1 cellular context compared by ENCODE assay signal in the genomic region with DNA sequence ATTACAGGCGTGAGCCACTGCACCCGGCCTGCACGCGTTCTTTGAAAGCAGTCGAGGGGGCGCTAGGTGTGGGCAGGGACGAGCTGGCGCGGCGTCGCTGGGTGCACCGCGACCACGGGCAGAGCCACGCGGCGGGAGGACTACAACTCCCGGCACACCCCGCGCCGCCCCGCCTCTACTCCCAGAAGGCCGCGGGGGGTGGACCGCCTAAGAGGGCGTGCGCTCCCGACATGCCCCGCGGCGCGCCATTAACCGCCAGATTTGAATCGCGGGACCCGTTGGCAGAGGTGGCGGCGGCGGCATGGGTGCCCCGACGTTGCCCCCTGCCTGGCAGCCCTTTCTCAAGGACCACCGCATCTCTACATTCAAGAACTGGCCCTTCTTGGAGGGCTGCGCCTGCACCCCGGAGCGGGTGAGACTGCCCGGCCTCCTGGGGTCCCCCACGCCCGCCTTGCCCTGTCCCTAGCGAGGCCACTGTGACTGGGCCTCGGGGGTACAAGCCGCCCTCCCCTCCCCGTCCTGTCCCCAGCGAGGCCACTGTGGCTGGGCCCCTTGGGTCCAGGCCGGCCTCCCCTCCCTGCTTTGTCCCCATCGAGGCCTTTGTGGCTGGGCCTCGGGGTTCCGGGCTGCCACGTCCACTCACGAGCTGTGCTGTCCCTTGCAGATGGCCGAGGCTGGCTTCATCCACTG.
TF ChIP-seq lines count a peak whose summit lies in the region.

A gene (plus strand): TSS at position 238 of the 690 bp plus-strand sequence. CDS start 64 bp downstream, at position 302.

TF ChIP-seq in K562, 482 proteins besides CTCF, POLR2A, EP300 and RAD21 (continued from another document and continues in another):
- TF ChIP-seq, protein P1, sequence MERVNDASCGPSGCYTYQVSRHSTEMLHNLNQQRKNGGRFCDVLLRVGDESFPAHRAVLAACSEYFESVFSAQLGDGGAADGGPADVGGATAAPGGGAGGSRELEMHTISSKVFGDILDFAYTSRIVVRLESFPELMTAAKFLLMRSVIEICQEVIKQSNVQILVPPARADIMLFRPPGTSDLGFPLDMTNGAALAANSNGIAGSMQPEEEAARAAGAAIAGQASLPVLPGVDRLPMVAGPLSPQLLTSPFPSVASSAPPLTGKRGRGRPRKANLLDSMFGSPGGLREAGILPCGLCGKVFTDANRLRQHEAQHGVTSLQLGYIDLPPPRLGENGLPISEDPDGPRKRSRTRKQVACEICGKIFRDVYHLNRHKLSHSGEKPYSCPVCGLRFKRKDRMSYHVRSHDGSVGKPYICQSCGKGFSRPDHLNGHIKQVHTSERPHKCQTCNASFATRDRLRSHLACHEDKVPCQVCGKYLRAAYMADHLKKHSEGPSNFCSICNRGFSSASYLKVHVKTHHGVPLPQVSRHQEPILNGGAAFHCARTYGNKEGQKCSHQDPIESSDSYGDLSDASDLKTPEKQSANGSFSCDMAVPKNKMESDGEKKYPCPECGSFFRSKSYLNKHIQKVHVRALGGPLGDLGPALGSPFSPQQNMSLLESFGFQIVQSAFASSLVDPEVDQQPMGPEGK (CRISPR knock-in tag; IDR thresholded peaks at IDR 0.05; ENCODE audit: borderline replicate concordance): no peak
- TF ChIP-seq SRF (CRISPR knock-in tag; IDR thresholded peaks at IDR 0.05): peak in 1 of 2 experiments; percentile 60; a peak in 1 of 4 replicates
- TF ChIP-seq, protein P2, sequence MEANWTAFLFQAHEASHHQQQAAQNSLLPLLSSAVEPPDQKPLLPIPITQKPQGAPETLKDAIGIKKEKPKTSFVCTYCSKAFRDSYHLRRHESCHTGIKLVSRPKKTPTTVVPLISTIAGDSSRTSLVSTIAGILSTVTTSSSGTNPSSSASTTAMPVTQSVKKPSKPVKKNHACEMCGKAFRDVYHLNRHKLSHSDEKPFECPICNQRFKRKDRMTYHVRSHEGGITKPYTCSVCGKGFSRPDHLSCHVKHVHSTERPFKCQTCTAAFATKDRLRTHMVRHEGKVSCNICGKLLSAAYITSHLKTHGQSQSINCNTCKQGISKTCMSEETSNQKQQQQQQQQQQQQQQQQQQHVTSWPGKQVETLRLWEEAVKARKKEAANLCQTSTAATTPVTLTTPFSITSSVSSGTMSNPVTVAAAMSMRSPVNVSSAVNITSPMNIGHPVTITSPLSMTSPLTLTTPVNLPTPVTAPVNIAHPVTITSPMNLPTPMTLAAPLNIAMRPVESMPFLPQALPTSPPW (CRISPR knock-in tag; IDR thresholded peaks at IDR 0.05): peak; percentile 73
- TF ChIP-seq MTA1 (IDR thresholded peaks at IDR 0.05; ENCODE audit: borderline replicate concordance): no peak
- no peak for TF ChIP-seq NR4A1 (CRISPR knock-in tag; IDR thresholded peaks at IDR 0.05)
- 0 out of 2 replicates have a peak, but pooled peaks have one; percentile 41 for TF ChIP-seq NR4A1 (tag; IDR thresholded peaks at IDR 0.05)
- no peak for TF ChIP-seq BRCA1 (IDR thresholded peaks at IDR 0.05)
- no peak for TF ChIP-seq BRCA1 (CRISPR knock-in tag; IDR thresholded peaks at IDR 0.05)
- TF ChIP-seq XRCC3 (IDR thresholded peaks at IDR 0.05): no peak
- no peak for TF ChIP-seq GTF2E2 (tag; IDR thresholded peaks at IDR 0.05)
- peak; percentile 82 for TF ChIP-seq TAF1 (IDR thresholded peaks at IDR 0.05; ENCODE audit: control insufficient read depth, extremely low read depth, insufficient read depth, low read length, severe bottlenecking)
- TF ChIP-seq ZKSCAN8 (CRISPR knock-in tag; IDR thresholded peaks at IDR 0.05): no peak
- TF ChIP-seq KAT7 (CRISPR knock-in tag; IDR thresholded peaks at IDR 0.05; ENCODE audit: borderline replicate concordance): no peak
- TF ChIP-seq SRSF7 (optimal IDR thresholded peaks at IDR 0.05; ENCODE audit: low read depth, low read length): no peak
- TF ChIP-seq, protein P3, sequence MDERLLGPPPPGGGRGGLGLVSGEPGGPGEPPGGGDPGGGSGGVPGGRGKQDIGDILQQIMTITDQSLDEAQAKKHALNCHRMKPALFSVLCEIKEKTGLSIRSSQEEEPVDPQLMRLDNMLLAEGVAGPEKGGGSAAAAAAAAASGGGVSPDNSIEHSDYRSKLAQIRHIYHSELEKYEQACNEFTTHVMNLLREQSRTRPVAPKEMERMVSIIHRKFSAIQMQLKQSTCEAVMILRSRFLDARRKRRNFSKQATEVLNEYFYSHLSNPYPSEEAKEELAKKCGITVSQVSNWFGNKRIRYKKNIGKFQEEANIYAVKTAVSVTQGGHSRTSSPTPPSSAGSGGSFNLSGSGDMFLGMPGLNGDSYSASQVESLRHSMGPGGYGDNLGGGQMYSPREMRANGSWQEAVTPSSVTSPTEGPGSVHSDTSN (CRISPR knock-in tag; IDR thresholded peaks at IDR 0.05; ENCODE audit: low read depth): no peak
- TF ChIP-seq, protein P3 (tag; conservative IDR thresholded peaks at IDR 0.05; ENCODE audit: low read depth): no peak
- TF ChIP-seq, protein P4, sequence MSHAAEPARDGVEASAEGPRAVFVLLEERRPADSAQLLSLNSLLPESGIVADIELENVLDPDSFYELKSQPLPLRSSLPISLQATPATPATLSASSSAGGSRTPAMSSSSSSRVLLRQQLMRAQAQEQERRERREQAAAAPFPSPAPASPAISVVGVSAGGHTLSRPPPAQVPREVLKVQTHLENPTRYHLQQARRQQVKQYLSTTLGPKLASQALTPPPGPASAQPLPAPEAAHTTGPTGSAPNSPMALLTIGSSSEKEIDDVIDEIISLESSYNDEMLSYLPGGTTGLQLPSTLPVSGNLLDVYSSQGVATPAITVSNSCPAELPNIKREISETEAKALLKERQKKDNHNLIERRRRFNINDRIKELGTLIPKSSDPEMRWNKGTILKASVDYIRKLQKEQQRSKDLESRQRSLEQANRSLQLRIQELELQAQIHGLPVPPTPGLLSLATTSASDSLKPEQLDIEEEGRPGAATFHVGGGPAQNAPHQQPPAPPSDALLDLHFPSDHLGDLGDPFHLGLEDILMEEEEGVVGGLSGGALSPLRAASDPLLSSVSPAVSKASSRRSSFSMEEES (CRISPR knock-in tag; IDR thresholded peaks at IDR 0.05): no peak
- TF ChIP-seq, protein P5, sequence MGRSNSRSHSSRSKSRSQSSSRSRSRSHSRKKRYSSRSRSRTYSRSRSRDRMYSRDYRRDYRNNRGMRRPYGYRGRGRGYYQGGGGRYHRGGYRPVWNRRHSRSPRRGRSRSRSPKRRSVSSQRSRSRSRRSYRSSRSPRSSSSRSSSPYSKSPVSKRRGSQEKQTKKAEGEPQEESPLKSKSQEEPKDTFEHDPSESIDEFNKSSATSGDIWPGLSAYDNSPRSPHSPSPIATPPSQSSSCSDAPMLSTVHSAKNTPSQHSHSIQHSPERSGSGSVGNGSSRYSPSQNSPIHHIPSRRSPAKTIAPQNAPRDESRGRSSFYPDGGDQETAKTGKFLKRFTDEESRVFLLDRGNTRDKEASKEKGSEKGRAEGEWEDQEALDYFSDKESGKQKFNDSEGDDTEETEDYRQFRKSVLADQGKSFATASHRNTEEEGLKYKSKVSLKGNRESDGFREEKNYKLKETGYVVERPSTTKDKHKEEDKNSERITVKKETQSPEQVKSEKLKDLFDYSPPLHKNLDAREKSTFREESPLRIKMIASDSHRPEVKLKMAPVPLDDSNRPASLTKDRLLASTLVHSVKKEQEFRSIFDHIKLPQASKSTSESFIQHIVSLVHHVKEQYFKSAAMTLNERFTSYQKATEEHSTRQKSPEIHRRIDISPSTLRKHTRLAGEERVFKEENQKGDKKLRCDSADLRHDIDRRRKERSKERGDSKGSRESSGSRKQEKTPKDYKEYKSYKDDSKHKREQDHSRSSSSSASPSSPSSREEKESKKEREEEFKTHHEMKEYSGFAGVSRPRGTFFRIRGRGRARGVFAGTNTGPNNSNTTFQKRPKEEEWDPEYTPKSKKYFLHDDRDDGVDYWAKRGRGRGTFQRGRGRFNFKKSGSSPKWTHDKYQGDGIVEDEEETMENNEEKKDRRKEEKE (IDR thresholded peaks at IDR 0.05; ENCODE audit: borderline replicate concordance in 1 of 2, control insufficient read depth in 1 of 2, low read depth in 2 of 2, low read length in 1 of 2): 0 out of 4 replicates have a peak, but pooled peaks of 1 of the 2 experiments have one; percentile 45
- TF ChIP-seq, protein P6, sequence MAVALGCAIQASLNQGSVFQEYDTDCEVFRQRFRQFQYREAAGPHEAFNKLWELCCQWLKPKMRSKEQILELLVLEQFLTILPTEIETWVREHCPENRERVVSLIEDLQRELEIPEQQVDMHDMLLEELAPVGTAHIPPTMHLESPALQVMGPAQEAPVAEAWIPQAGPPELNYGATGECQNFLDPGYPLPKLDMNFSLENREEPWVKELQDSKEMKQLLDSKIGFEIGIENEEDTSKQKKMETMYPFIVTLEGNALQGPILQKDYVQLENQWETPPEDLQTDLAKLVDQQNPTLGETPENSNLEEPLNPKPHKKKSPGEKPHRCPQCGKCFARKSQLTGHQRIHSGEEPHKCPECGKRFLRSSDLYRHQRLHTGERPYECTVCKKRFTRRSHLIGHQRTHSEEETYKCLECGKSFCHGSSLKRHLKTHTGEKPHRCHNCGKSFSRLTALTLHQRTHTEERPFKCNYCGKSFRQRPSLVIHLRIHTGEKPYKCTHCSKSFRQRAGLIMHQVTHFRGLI (CRISPR knock-in tag; IDR thresholded peaks at IDR 0.05): no peak
- TF ChIP-seq, protein P7, sequence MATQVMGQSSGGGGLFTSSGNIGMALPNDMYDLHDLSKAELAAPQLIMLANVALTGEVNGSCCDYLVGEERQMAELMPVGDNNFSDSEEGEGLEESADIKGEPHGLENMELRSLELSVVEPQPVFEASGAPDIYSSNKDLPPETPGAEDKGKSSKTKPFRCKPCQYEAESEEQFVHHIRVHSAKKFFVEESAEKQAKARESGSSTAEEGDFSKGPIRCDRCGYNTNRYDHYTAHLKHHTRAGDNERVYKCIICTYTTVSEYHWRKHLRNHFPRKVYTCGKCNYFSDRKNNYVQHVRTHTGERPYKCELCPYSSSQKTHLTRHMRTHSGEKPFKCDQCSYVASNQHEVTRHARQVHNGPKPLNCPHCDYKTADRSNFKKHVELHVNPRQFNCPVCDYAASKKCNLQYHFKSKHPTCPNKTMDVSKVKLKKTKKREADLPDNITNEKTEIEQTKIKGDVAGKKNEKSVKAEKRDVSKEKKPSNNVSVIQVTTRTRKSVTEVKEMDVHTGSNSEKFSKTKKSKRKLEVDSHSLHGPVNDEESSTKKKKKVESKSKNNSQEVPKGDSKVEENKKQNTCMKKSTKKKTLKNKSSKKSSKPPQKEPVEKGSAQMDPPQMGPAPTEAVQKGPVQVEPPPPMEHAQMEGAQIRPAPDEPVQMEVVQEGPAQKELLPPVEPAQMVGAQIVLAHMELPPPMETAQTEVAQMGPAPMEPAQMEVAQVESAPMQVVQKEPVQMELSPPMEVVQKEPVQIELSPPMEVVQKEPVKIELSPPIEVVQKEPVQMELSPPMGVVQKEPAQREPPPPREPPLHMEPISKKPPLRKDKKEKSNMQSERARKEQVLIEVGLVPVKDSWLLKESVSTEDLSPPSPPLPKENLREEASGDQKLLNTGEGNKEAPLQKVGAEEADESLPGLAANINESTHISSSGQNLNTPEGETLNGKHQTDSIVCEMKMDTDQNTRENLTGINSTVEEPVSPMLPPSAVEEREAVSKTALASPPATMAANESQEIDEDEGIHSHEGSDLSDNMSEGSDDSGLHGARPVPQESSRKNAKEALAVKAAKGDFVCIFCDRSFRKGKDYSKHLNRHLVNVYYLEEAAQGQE (CRISPR knock-in tag; IDR thresholded peaks at IDR 0.05; ENCODE audit: low read depth): no peak
- no peak for TF ChIP-seq ZNF174 (CRISPR knock-in tag; IDR thresholded peaks at IDR 0.05)
- no peak for TF ChIP-seq SMC3 (conservative IDR thresholded peaks at IDR 0.05; ENCODE audit: insufficient read depth, low read depth, low read length)
- no peak for TF ChIP-seq TEAD4 (IDR thresholded peaks at IDR 0.05; ENCODE audit: low read length)
- no peak for TF ChIP-seq TEAD4 (CRISPR knock-in tag; IDR thresholded peaks at IDR 0.05; ENCODE audit: borderline replicate concordance)
- TF ChIP-seq NONO (IDR thresholded peaks at IDR 0.05; ENCODE audit: low read depth in 2 of 2, low read length in 1 of 2): peak in 1 of 2 experiments; percentile 38; a peak in 1 of 4 replicates
- no peak for TF ChIP-seq FOS (IDR thresholded peaks at IDR 0.05; ENCODE audit: extremely low read depth, insufficient read length)
- no peak for TF ChIP-seq ZNF3 (CRISPR knock-in tag; IDR thresholded peaks at IDR 0.05)
- TF ChIP-seq MXI1 (IDR thresholded peaks at IDR 0.05; ENCODE audit: low read depth, low read length): peak; percentile 86
- no peak for TF ChIP-seq ZNF444 (CRISPR knock-in tag; IDR thresholded peaks at IDR 0.05)
- no peak for TF ChIP-seq STAT5B (CRISPR knock-in tag; IDR thresholded peaks at IDR 0.05)
- TF ChIP-seq RBM39 (optimal IDR thresholded peaks at IDR 0.05; ENCODE audit: low read depth, low read length): no peak
- TF ChIP-seq PHF20 (IDR thresholded peaks at IDR 0.05; ENCODE audit: partially characterized antibody): peak; percentile 55
- TF ChIP-seq BCL6 (CRISPR knock-in tag; IDR thresholded peaks at IDR 0.05): no peak
- TF ChIP-seq MCM2 (IDR thresholded peaks at IDR 0.05; ENCODE audit: low read depth): no peak
- no peak; the same call in 1 of the 2 replicates for TF ChIP-seq ZNF224 (CRISPR knock-in tag; IDR thresholded peaks at IDR 0.05)
- TF ChIP-seq ZNF644 (tag; IDR thresholded peaks at IDR 0.05; ENCODE audit: low read depth): peak; percentile 84; the same call in 1 of the 2 replicates
- no peak for TF ChIP-seq MEIS2 (IDR thresholded peaks at IDR 0.05; ENCODE audit: partially characterized antibody)
- TF ChIP-seq, protein P8, sequence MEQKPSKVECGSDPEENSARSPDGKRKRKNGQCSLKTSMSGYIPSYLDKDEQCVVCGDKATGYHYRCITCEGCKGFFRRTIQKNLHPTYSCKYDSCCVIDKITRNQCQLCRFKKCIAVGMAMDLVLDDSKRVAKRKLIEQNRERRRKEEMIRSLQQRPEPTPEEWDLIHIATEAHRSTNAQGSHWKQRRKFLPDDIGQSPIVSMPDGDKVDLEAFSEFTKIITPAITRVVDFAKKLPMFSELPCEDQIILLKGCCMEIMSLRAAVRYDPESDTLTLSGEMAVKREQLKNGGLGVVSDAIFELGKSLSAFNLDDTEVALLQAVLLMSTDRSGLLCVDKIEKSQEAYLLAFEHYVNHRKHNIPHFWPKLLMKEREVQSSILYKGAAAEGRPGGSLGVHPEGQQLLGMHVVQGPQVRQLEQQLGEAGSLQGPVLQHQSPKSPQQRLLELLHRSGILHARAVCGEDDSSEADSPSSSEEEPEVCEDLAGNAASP (IDR thresholded peaks at IDR 0.05): no peak
- TF ChIP-seq SP2 (IDR thresholded peaks at IDR 0.05; ENCODE audit: extremely low read depth, low read depth, low read length, poor library complexity, severe bottlenecking): no peak
- TF ChIP-seq ZNF143 (CRISPR knock-in tag; IDR thresholded peaks at IDR 0.05): peak; percentile 98
- TF ChIP-seq ZNF668 (CRISPR knock-in tag; IDR thresholded peaks at IDR 0.05): no peak
- TF ChIP-seq TEAD2 (tag; IDR thresholded peaks at IDR 0.05): no peak
- peak; percentile 95 for TF ChIP-seq RBFOX2 (IDR thresholded peaks at IDR 0.05; ENCODE audit: low read depth, low read length)
- TF ChIP-seq ZNF217 (CRISPR knock-in tag; IDR thresholded peaks at IDR 0.05): no peak
- TF ChIP-seq CAMTA2 (CRISPR knock-in tag; conservative IDR thresholded peaks at IDR 0.05): no peak
- no peak for TF ChIP-seq BHLHE40 (IDR thresholded peaks at IDR 0.05; ENCODE audit: low read length)
- no peak for TF ChIP-seq SAFB2 (IDR thresholded peaks at IDR 0.05; ENCODE audit: borderline replicate concordance, low read depth, low read length, severe bottlenecking)
